Comparison of ENCODE assay signal across 1 cellular context in the genomic region with DNA sequence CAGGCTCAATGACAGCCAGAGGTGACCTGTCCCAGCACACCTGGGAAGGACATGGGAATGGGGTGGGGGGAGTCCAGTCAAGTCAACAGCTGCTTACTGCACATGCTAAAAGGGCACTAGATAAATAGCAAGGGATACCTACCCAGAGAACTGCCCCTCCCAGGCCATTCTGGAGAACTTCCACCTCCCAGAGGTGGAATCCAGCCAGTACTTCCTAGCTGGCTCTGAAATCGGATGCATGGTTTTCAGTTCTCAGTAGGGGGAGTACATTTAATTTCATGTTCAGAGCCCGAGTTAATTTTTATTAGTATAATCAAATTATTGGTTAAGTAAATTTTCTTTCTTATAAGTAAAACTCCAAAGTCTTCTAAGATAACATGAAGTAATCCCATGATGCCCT.
TF ChIP-seq lines count a peak whose summit lies in the region.

No MANE protein-coding gene starts in this region.

TF ChIP-seq in H1, 55 proteins besides CTCF, POLR2A, EP300 and RAD21:
- no peak for TF ChIP-seq KDM4A (IDR thresholded peaks at IDR 0.05; ENCODE audit: low read depth, low read length, severe bottlenecking)
- TF ChIP-seq RBBP5 (IDR thresholded peaks at IDR 0.05; ENCODE audit: borderline replicate concordance, low read depth, low read length): no peak
- no peak for TF ChIP-seq HDAC6 (IDR thresholded peaks at IDR 0.05; ENCODE audit: low read depth, low read length)
- TF ChIP-seq SRF (IDR thresholded peaks at IDR 0.05; ENCODE audit: low read depth, low read length): no peak
- no peak for TF ChIP-seq SUZ12 (IDR thresholded peaks at IDR 0.05; ENCODE audit: low read length)
- no peak for TF ChIP-seq SAP30 (IDR thresholded peaks at IDR 0.05; ENCODE audit: insufficient read depth, insufficient replicate concordance, low read length)
- no peak for TF ChIP-seq ASH2L (IDR thresholded peaks at IDR 0.05; ENCODE audit: low read length)
- TF ChIP-seq JUND (IDR thresholded peaks at IDR 0.05; ENCODE audit: low read length): no peak
- no peak for TF ChIP-seq SP2 (IDR thresholded peaks at IDR 0.05; ENCODE audit: low read length)
- no peak for TF ChIP-seq BACH1 (IDR thresholded peaks at IDR 0.05; ENCODE audit: low read length)
- no peak for TF ChIP-seq YY1 (IDR thresholded peaks at IDR 0.05; ENCODE audit: low read depth, low read length)
- no peak for TF ChIP-seq RXRA (IDR thresholded peaks at IDR 0.05; ENCODE audit: insufficient read depth, low read depth, low read length)
- TF ChIP-seq HDAC2 (IDR thresholded peaks at IDR 0.05; ENCODE audit: borderline replicate concordance in 1 of 2, low read depth in 2 of 2, low read length in 2 of 2): no peak
- no peak for TF ChIP-seq EZH2 (IDR thresholded peaks at IDR 0.05; ENCODE audit: low read depth, low read length, severe bottlenecking)
- TF ChIP-seq, protein P1, sequence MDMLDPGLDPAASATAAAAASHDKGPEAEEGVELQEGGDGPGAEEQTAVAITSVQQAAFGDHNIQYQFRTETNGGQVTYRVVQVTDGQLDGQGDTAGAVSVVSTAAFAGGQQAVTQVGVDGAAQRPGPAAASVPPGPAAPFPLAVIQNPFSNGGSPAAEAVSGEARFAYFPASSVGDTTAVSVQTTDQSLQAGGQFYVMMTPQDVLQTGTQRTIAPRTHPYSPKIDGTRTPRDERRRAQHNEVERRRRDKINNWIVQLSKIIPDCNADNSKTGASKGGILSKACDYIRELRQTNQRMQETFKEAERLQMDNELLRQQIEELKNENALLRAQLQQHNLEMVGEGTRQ (IDR thresholded peaks at IDR 0.05; ENCODE audit: low read length): no peak
- TF ChIP-seq FOSL1 (IDR thresholded peaks at IDR 0.05; ENCODE audit: insufficient read depth, low read depth, low read length): no peak
- no peak for TF ChIP-seq CHD2 (IDR thresholded peaks at IDR 0.05; ENCODE audit: low read length)
